ENCODE assay signal across 21 cellular contexts in the genomic region with DNA sequence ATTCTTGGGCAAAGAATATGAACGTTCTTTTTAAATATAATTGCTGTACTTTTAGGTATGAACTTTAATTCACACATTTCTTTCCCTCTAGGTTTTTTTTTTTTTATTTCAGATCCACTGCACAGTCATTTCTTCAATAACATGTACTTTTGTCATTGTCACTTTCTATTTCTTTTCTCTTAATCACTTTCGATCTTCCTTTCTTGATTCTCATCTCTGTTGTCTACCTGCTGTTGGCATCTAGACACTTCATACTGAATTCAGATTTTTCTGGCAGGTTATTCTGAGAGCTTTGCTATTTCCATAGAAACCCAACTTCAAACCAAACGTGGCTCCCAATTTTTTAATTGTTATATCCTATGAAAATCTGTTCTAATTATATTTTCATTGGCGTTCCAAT.
DNase-seq lines count a peak whose midpoint lies in the region; ATAC-seq, FAIRE-seq and TF ChIP-seq lines count a peak whose summit lies in the region.
"Had no signal": no experiment of that assay in that cellular context is flagged by ENCODE, and none has a peak within 500 bp of the region (broad histone marks: within the 10 kb centered on the region; RNA-seq: fewer than 3 reads in every experiment).

No MANE protein-coding gene starts in this region.

- TF ChIP-seq CTCF in A549 (IDR thresholded peaks at IDR 0.05) (no peak), Panc1 (IDR thresholded peaks at IDR 0.05) (no peak)

- WGBS in A549 (ENCODE audit: missing lambda C conversion rate) = 63% methylated on average over 4 of the region's 4 CpGs

- H3K27ac Mint-ChIP-seq in activated T-helper 17 cell treated with anti-CD3 and anti-CD28 coated beads, Interleukin-2, amount 50 U/mL, for 72 hours = no peak overlapping the region
- H3K27ac Mint-ChIP-seq: B cell; CD4-positive, alpha-beta T cell; CD8-positive, alpha-beta T cell had no signal

- H3K27ac ChIP-seq in A549 (no peak overlapping the region), Panc1 (ENCODE audit: low read length) (peak overlapping the region; percentile 34; the same call in 1 of the 2 replicates)
- H3K27ac ChIP-seq: C4-2B had no signal

- H3K4me1 Mint-ChIP-seq in activated T-helper 17 cell treated with anti-CD3 and anti-CD28 coated beads, Interleukin-2, amount 50 U/mL, for 72 hours = no peaks in the 10 kb centered on the region

- peak; percentile 13 for FAIRE-seq in A549 (lab: Jason Lieb, UNC)
- FAIRE-seq: A204.1, D721Med, G401.6, GM19239 had no signal

- H3K36me3 ChIP-seq in Panc1 (ENCODE audit: control insufficient read depth, insufficient read depth, low read length) = no peaks in the 10 kb centered on the region
- H3K36me3 ChIP-seq: BLaER1 treated with 17β-estradiol and CSF1 and Interleukin-3, amounts not matched to agents 10 nM and 100 nM had no signal

- intact Hi-C loops in Panc1 (cut with micrococcal nuclease; ENCODE audit: unreplicated experiment) = no loop called here

- DNase-seq in A549 (ENCODE audit: low read depth in 1 of 2, low spot score in 1 of 2) (no peak), Panc1 (ENCODE audit: low read depth, low spot score) (no peak), germinal center (ENCODE audit: low spot score) (no peak)
- DNase-seq: 8988T; AML-193; Caco-2; Calu3; CD4-positive, alpha-beta T cell; CD8-positive, alpha-beta T cell; DMS79 treated with DMSO at 0.1 percent for 48 hours; GF-D8 had no signal

- H3K4me3 ChIP-seq in A549 (no peak overlapping the region), Panc1 (ENCODE audit: low read depth in 2 of 2, low read length in 2 of 2) (no peak overlapping the region)
- H3K4me3 ChIP-seq: BLaER1 treated with 17β-estradiol and CSF1 and Interleukin-3, amounts not matched to agents 10 nM and 100 nM had no signal

- H3K9me3 ChIP-seq in A549 (peaks cover 18% of the 10 kb centered on the region; the same call in 2 of the 3 replicates), Panc1 (ENCODE audit: control insufficient read depth, insufficient read depth, low read depth, low read length) (no peaks in the 10 kb centered on the region; the same call in 1 of the 2 replicates)

- no TSS peak for BruUV-seq in Panc1 (replicated peaks; lab: Mats Ljungman, UMichigan)

- peaks cover 10% of the 10 kb centered on the region for H3K9me3 Mint-ChIP-seq in activated T-helper 17 cell treated with anti-CD3 and anti-CD28 coated beads, Interleukin-2, amount 50 U/mL, for 72 hours

- CTCF ChIA-PET in A549 (lab: Yijun Ruan, JAX) = no interaction called here
- CTCF ChIA-PET in Panc1 (lab: Charles Lee) = no interaction called here

- no peaks in the 10 kb centered on the region for H3K27me3 ChIP-seq in Panc1 (ENCODE audit: control insufficient read depth, insufficient read depth, low read length)
- H3K27me3 ChIP-seq: BLaER1 treated with 17β-estradiol and CSF1 and Interleukin-3, amounts not matched to agents 10 nM and 100 nM had no signal

- TF ChIP-seq RAD21 in A549 (conservative IDR thresholded peaks at IDR 0.05 in 1 of 2, IDR thresholded peaks at IDR 0.05 in 1 of 2) = no peak

- H3K36me3 Mint-ChIP-seq in activated T-helper 17 cell treated with anti-CD3 and anti-CD28 coated beads, Interleukin-2, amount 50 U/mL, for 72 hours (ENCODE audit: low read depth) = no peaks in the 10 kb centered on the region
- H3K36me3 Mint-ChIP-seq: CD8-positive, alpha-beta T cell had no signal

- H3K4me1 ChIP-seq in A549 (no peaks in the 10 kb centered on the region), Panc1 (ENCODE audit: control insufficient read depth, insufficient read depth, low read length) (peaks cover 18% of the 10 kb centered on the region)
- H3K4me1 ChIP-seq: Caco-2 had no signal

- H3K4me2 ChIP-seq in A549 = no peak overlapping the region

- no peak for TF ChIP-seq EP300 in A549 (IDR thresholded peaks at IDR 0.05)

- no peak for ATAC-seq in A549
- ATAC-seq in Panc1 = no peak
- peak; percentile 49 for ATAC-seq in activated T-helper 17 cell treated with anti-CD3 and anti-CD28 coated beads, Interleukin-2, amount 50 U/mL, for 72 hours (replicated peaks)
- no peak for ATAC-seq in HG03045 (IDR thresholded peaks at IDR 0.05; ENCODE audit: unreplicated experiment)
- no peak for ATAC-seq in HG03108 (IDR thresholded peaks at IDR 0.05; ENCODE audit: unreplicated experiment)
- ATAC-seq: CD8-positive, alpha-beta T cell had no signal

- no peaks in the 10 kb centered on the region for H3K27me3 Mint-ChIP-seq in activated T-helper 17 cell treated with anti-CD3 and anti-CD28 coated beads, Interleukin-2, amount 50 U/mL, for 72 hours
- H3K27me3 Mint-ChIP-seq: B cell; CD4-positive, alpha-beta T cell had no signal

- in situ Hi-C loops in Panc1 (cut with HindIII; ENCODE audit: low pct_unique_long_range_greater_than_20kb, low sequenced_read_pairs) = no loop called here

- H3K4me3 Mint-ChIP-seq in activated T-helper 17 cell treated with anti-CD3 and anti-CD28 coated beads, Interleukin-2, amount 50 U/mL, for 72 hours = no peak overlapping the region
- H3K4me3 Mint-ChIP-seq: B cell; CD4-positive, alpha-beta T cell; CD8-positive, alpha-beta T cell had no signal

- POLR2A ChIA-PET in A549 (lab: Yijun Ruan, JAX) (no interaction called here), Panc1 (lab: Charles Lee) (no interaction called here)

- no peak for TF ChIP-seq POLR2A in A549 (IDR thresholded peaks at IDR 0.05; ENCODE audit: low read length)

TF ChIP-seq in A549, 52 proteins besides CTCF, POLR2A, EP300 and RAD21:
- TF ChIP-seq SREBF2 (IDR thresholded peaks at IDR 0.05) (no peak), HEYL (CRISPR knock-in tag; IDR thresholded peaks at IDR 0.05) (no peak), RARB (CRISPR knock-in tag; IDR thresholded peaks at IDR 0.05) (no peak)
